ENCODE assay signal across 15 cellular contexts in genomic region chr17:42347606-42348005, GRCh38. TPM values are rescaled to one million over a fixed set of nuclear protein-coding genes. Genes with fewer than 3 reads are reported as not detected.
DNase-seq lines count a peak whose midpoint lies in the region; ATAC-seq, FAIRE-seq and TF ChIP-seq lines count a peak whose summit lies in the region.
"Had no signal": no experiment of that assay in that cellular context is flagged by ENCODE, and none has a peak within 500 bp of the region (broad histone marks: within the 10 kb centered on the region; RNA-seq: fewer than 3 reads in every experiment).

No MANE protein-coding gene starts in this region.

- H3K9ac ChIP-seq in astrocyte (ENCODE audit: low read length), result peak overlapping the region; percentile 50
- no peak overlapping the region for H3K9ac ChIP-seq in keratinocyte (ENCODE audit: control insufficient read depth, extremely low read depth, insufficient read depth, low read length)

- H3K4me1 Mint-ChIP-seq in activated CD4-positive, alpha-beta T cell treated with anti-CD3 and anti-CD28 coated beads, Interleukin-2, amount 10 ng/mL, durations not matched to agents 24 days and 14 days, result peaks cover 38% of the 10 kb centered on the region
- peaks cover 23% of the 10 kb centered on the region for H3K4me1 Mint-ChIP-seq in astrocyte (ENCODE audit: low read depth, unreplicated experiment)

- peaks cover 50% of the 10 kb centered on the region for H3K79me2 ChIP-seq in astrocyte (ENCODE audit: insufficient read depth, low read length)
- H3K79me2 ChIP-seq in keratinocyte (ENCODE audit: control insufficient read depth, insufficient read depth, low read length), result peaks cover 21% of the 10 kb centered on the region

- H4K20me1 ChIP-seq in astrocyte (ENCODE audit: insufficient read depth, low read length) (peaks cover 65% of the 10 kb centered on the region), keratinocyte (ENCODE audit: control insufficient read depth, extremely low read depth, insufficient read depth, low read length) (no peaks in the 10 kb centered on the region)

- no peak for TF ChIP-seq EP300 in stomach (IDR thresholded peaks at IDR 0.05)

- H3K9me3 Mint-ChIP-seq in activated CD4-positive, alpha-beta T cell treated with anti-CD3 and anti-CD28 coated beads, Interleukin-2, amount 10 ng/mL, durations not matched to agents 24 days and 14 days, result peaks cover 7% of the 10 kb centered on the region
- H3K9me3 Mint-ChIP-seq in astrocyte (ENCODE audit: unreplicated experiment), result no peaks in the 10 kb centered on the region

- H3K4me3 ChIP-seq in astrocyte (ENCODE audit: insufficient read depth, low read depth, low read length) (no peak overlapping the region), keratinocyte (ENCODE audit: control insufficient read depth in 2 of 3, extremely low read depth in 1 of 3, insufficient read depth in 2 of 3, low read depth in 1 of 3, low read length in 3 of 3) (no peak overlapping the region), stomach (no peak overlapping the region), upper lobe of right lung (no peak overlapping the region)
- H3K4me3 ChIP-seq: MG63 had no signal

- peak overlapping the region; percentile 76 for H3K27ac Mint-ChIP-seq in activated CD4-positive, alpha-beta T cell treated with anti-CD3 and anti-CD28 coated beads, Interleukin-2, amount 10 ng/mL, durations not matched to agents 24 days and 14 days
- H3K27ac Mint-ChIP-seq in astrocyte (ENCODE audit: unreplicated experiment), result no peak overlapping the region

- H3K4me2 ChIP-seq in astrocyte (ENCODE audit: low read length) (peak overlapping the region; percentile 61), keratinocyte (ENCODE audit: control insufficient read depth, extremely low read depth, insufficient read depth, low read depth, low read length) (peak overlapping the region; percentile 2)

- H3K4me3 Mint-ChIP-seq in activated CD4-positive, alpha-beta T cell treated with anti-CD3 and anti-CD28 coated beads, Interleukin-2, amount 10 ng/mL, durations not matched to agents 24 days and 14 days, result no peak overlapping the region
- no peak overlapping the region for H3K4me3 Mint-ChIP-seq in astrocyte (ENCODE audit: unreplicated experiment)

- FAIRE-seq in astrocyte (lab: Jason Lieb, UNC) (no peak), keratinocyte (lab: Jason Lieb, UNC) (no peak)
- FAIRE-seq: A204.1 had no signal

- no peak for TF ChIP-seq POLR2A in stomach (IDR thresholded peaks at IDR 0.05)

- H2AFZ ChIP-seq in astrocyte (ENCODE audit: low read depth, low read length), result no peak overlapping the region
- no peak overlapping the region for H2AFZ ChIP-seq in keratinocyte (ENCODE audit: control insufficient read depth, low read length)

- no peak for DNase-seq in activated CD4-positive, alpha-beta T cell treated with anti-CD3 and anti-CD28 coated beads, Interleukin-2, amount 10 ng/mL, durations not matched to agents 24 days and 14 days
- no peak for DNase-seq in activated CD4-positive, alpha-beta T cell treated with anti-CD3 and anti-CD28 coated beads for 48 hours
- DNase-seq in astrocyte (ENCODE audit: low read depth) (no peak), keratinocyte (ENCODE audit: low read depth, low spot score) (no peak), stomach (no peak), upper lobe of right lung (no peak)
- DNase-seq: activated gamma-delta T cell; DMS79 treated with DMSO at 0.1 percent for 48 hours; effector memory CD4-positive, alpha-beta T cell; NCI-H345; WERI-Rb-1 had no signal

- H3K27ac ChIP-seq in astrocyte (ENCODE audit: low read depth, low read length) (peak overlapping the region; percentile 72), keratinocyte (ENCODE audit: control insufficient read depth, insufficient read depth, low read length) (peak overlapping the region; percentile 29), stomach (peak overlapping the region in 4 of 5 donors; percentile 57 to 66 (median 60)), upper lobe of right lung (no peak overlapping the region)
- H3K27ac ChIP-seq: WERI-Rb-1 had no signal

- H3K36me3 ChIP-seq in astrocyte (ENCODE audit: insufficient read depth, low read length), result peaks cover 8% of the 10 kb centered on the region
- peaks cover 16 to 23% of the 10 kb centered on the region in 2 experiments for H3K36me3 ChIP-seq in keratinocyte (ENCODE audit: control insufficient read depth in 2 of 2, extremely low read depth in 1 of 2, insufficient read depth in 2 of 2, low read length in 2 of 2)
- H3K36me3 ChIP-seq in stomach, result peaks cover 37 to 51% (median 47%) of the 10 kb centered on the region in 4 donors
- peaks cover 52% of the 10 kb centered on the region for H3K36me3 ChIP-seq in upper lobe of right lung

- intact Hi-C loops in activated CD4-positive, alpha-beta T cell treated with anti-CD3 and anti-CD28 coated beads, Interleukin-2, amount 10 ng/mL, durations not matched to agents 24 days and 14 days (cut with micrococcal nuclease), result no loop called here
- intact Hi-C loops in stomach (cut with DNase I; ENCODE audit: low total_unique reads), result no loop called here
- intact Hi-C loops in upper lobe of right lung (cut with DNase I), result no loop called here

- WGBS in stomach, 5 donors, result 79 to 84% (median 83%) methylated on average over 3 of the region's 3 CpGs

- no peaks in the 10 kb centered on the region for H3K27me3 Mint-ChIP-seq in activated CD4-positive, alpha-beta T cell treated with anti-CD3 and anti-CD28 coated beads, Interleukin-2, amount 10 ng/mL, durations not matched to agents 24 days and 14 days
- H3K27me3 Mint-ChIP-seq in astrocyte (ENCODE audit: low read depth, unreplicated experiment), result no peaks in the 10 kb centered on the region

- H3K9me1 ChIP-seq in keratinocyte (ENCODE audit: control insufficient read depth, extremely low read depth, insufficient read depth, low read length), result peaks cover 2% of the 10 kb centered on the region

- H3K4me1 ChIP-seq in astrocyte (ENCODE audit: insufficient read depth, low read length), result peaks cover 18% of the 10 kb centered on the region
- peaks cover 26% of the 10 kb centered on the region for H3K4me1 ChIP-seq in keratinocyte (ENCODE audit: control insufficient read depth, extremely low read depth, insufficient read depth, low read length)
- peaks cover 16 to 69% (median 37%) of the 10 kb centered on the region in 4 donors for H3K4me1 ChIP-seq in stomach
- H3K4me1 ChIP-seq in upper lobe of right lung, result peaks cover 36% of the 10 kb centered on the region

- peaks cover 60% of the 10 kb centered on the region for H3K36me3 Mint-ChIP-seq in activated CD4-positive, alpha-beta T cell treated with anti-CD3 and anti-CD28 coated beads, Interleukin-2, amount 10 ng/mL, durations not matched to agents 24 days and 14 days (ENCODE audit: low read depth)
- H3K36me3 Mint-ChIP-seq in astrocyte (ENCODE audit: low read depth, unreplicated experiment), result peaks cover 22% of the 10 kb centered on the region

- H3K9me3 ChIP-seq in astrocyte (ENCODE audit: insufficient read depth, low read depth, low read length) (no peaks in the 10 kb centered on the region), keratinocyte (ENCODE audit: control insufficient read depth, low read depth, low read length) (no peaks in the 10 kb centered on the region), stomach (no peaks in the 10 kb centered on the region), upper lobe of right lung (no peaks in the 10 kb centered on the region)
- H3K9me3 ChIP-seq: MG63 had no signal

- ATAC-seq in GM18873 (IDR thresholded peaks at IDR 0.05; ENCODE audit: low FRiP score, unreplicated experiment) (no peak), HG02623 (IDR thresholded peaks at IDR 0.05; ENCODE audit: unreplicated experiment) (no peak), upper lobe of right lung (no peak)

- dilution Hi-C loops in keratinocyte (cut with MboI; ENCODE audit: extremely low pct_ligation_motif_present, low sequenced_read_pairs), result no loop called here

- TF ChIP-seq CTCF in astrocyte (IDR thresholded peaks at IDR 0.05; ENCODE audit: insufficient read depth, low read depth, low read length) (no peak), keratinocyte (optimal IDR thresholded peaks at IDR 0.05 in 1 of 3, IDR thresholded peaks at IDR 0.05 in 1 of 3, conservative IDR thresholded peaks at IDR 0.05 in 1 of 3; ENCODE audit: extremely low read depth in 1 of 3, insufficient read depth in 2 of 3, low read length in 3 of 3) (no peak), stomach (IDR thresholded peaks at IDR 0.05) (no peak), upper lobe of right lung (IDR thresholded peaks at IDR 0.05) (no peak)

- no peaks in the 10 kb centered on the region for H3K27me3 ChIP-seq in astrocyte (ENCODE audit: insufficient read depth, low read length)
- H3K27me3 ChIP-seq in keratinocyte (ENCODE audit: control insufficient read depth, extremely low read depth, insufficient read depth, low read length), result no peaks in the 10 kb centered on the region
- no peaks in the 10 kb centered on the region for H3K27me3 ChIP-seq in stomach
- H3K27me3 ChIP-seq in upper lobe of right lung, result no peaks in the 10 kb centered on the region
- H3K27me3 ChIP-seq: MG63 had no signal

RNA-seq across cellular contexts. Expression of gene STAT3, which starts 40.6 kb away (rescaled TPM):
- total RNA-seq in activated CD4-positive, alpha-beta T cell treated with anti-CD3 and anti-CD28 coated beads, Interleukin-2, amount 10 ng/mL, durations not matched to agents 24 days and 14 days, result 252 and 258 TPM in 2 replicates
- total RNA-seq in astrocyte (145 and 154 TPM in 2 replicates), stomach (100 to 1,000 TPM in 4 of 5 donors, 10 to 100 TPM in 1; 70.4 to 207 (median 159) TPM), upper lobe of right lung (309 TPM)
- polyA plus RNA-seq in keratinocyte (30.6 to 55.8 TPM (median 37.4 TPM) in 3 replicates), stomach (10 to 100 TPM; 31.3 to 46.6 (median 42.3) TPM)
- 36.5 TPM for polyA plus RNA-seq in keratinocyte (2011; ENCODE audit: low read depth)
- polyA plus RNA-seq in keratinocyte (2011; cell fraction: cytosol; rRNA removed), result 40.0 and 43.3 TPM in 2 replicates
- 68.3 and 77.9 TPM in 2 replicates for polyA plus RNA-seq in keratinocyte (2011; cell fraction: nucleus; rRNA removed)
- polyA plus RNA-seq in keratinocyte (2012; ENCODE audit: low replicate concordance), result 44.6 and 57.8 TPM in 2 replicates
- 70.0 to 118 TPM (median 78.5 TPM) in 3 replicates for polyA minus RNA-seq in keratinocyte
- polyA minus RNA-seq in keratinocyte (2011; cell fraction: cytosol; rRNA and poly(A)+ RNA removed), result 59.5 TPM
- 45.8 and 80.0 TPM in 2 replicates for polyA minus RNA-seq in keratinocyte (2011; cell fraction: nucleus; rRNA and poly(A)+ RNA removed)

RNA-seq across cellular contexts. Expression of gene STAT5A, which starts 59.3 kb away (rescaled TPM):
- 346 and 348 TPM in 2 replicates for total RNA-seq in activated CD4-positive, alpha-beta T cell treated with anti-CD3 and anti-CD28 coated beads, Interleukin-2, amount 10 ng/mL, durations not matched to agents 24 days and 14 days
- 0.77 and 1.9 TPM in 2 replicates for total RNA-seq in astrocyte
- 0.28 to 0.53 TPM (median 0.51 TPM) in 3 replicates for polyA plus RNA-seq in keratinocyte
- 1.7 TPM for polyA plus RNA-seq in keratinocyte (2011; ENCODE audit: low read depth)
- 0.32 and 0.61 TPM in 2 replicates for polyA plus RNA-seq in keratinocyte (2011; cell fraction: cytosol; rRNA removed)
- 0.64 and 1.2 TPM in 2 replicates for polyA plus RNA-seq in keratinocyte (2011; cell fraction: nucleus; rRNA removed)
- 0.39 and 2.2 TPM in 2 replicates for polyA plus RNA-seq in keratinocyte (2012; ENCODE audit: low replicate concordance)
- 0.43 to 2.8 TPM (median 0.77 TPM) in 3 replicates for polyA minus RNA-seq in keratinocyte
- 1.2 TPM for polyA minus RNA-seq in keratinocyte (2011; cell fraction: cytosol; rRNA and poly(A)+ RNA removed)
- polyA minus RNA-seq in keratinocyte (2011; cell fraction: nucleus; rRNA and poly(A)+ RNA removed), result 0.74 and 3.1 TPM in 2 replicates
- total RNA-seq in stomach, result 10 to 100 TPM; 16.2 to 81.7 (median 20.6) TPM
- polyA plus RNA-seq in stomach, result 10 to 100 TPM in 2 of 3 donors, 1 to 10 TPM in 1; 9.6 to 10.5 (median 10.5) TPM
- total RNA-seq in upper lobe of right lung, result 42.0 TPM
